Comparison of ENCODE assay signal across 21 cellular contexts in genomic region chr4:142713282-142714030, GRCh38.
A peak's percentile ranks its signal among the peaks of the same experiment; 100 is the strongest.
DNase-seq lines count a peak whose midpoint lies in the region; ATAC-seq and TF ChIP-seq lines count a peak whose summit lies in the region.
"Had no signal": no experiment of that assay in that cellular context is flagged by ENCODE, and none has a peak within 500 bp of the region (broad histone marks: within the 10 kb centered on the region; RNA-seq: fewer than 3 reads in every experiment).

No MANE protein-coding gene starts in this region.

- H3K9me3 ChIP-seq in esophagus muscularis mucosa, result no peaks in the 10 kb centered on the region
- no peaks in the 10 kb centered on the region for H3K9me3 ChIP-seq in WERI-Rb-1 (ENCODE audit: severe bottlenecking)
- H3K9me3 ChIP-seq: psoas muscle, sigmoid colon had no signal

- TF ChIP-seq EP300 in esophagus muscularis mucosa (IDR thresholded peaks at IDR 0.05), result no peak

- TF ChIP-seq POLR2A in esophagus muscularis mucosa (IDR thresholded peaks at IDR 0.05; ENCODE audit: low read depth), result no peak

- peaks cover 17% of the 10 kb centered on the region for H3K9me3 Mint-ChIP-seq in activated naive CD4-positive, alpha-beta T cell treated with anti-CD3 and anti-CD28 coated beads for 36 hours
- H3K9me3 Mint-ChIP-seq in T-cell, result peaks cover 13 to 36% (median 22%) of the 10 kb centered on the region in 3 donors
- peaks cover 36% of the 10 kb centered on the region for H3K9me3 Mint-ChIP-seq in activated naive CD8-positive, alpha-beta T cell (ENCODE audit: low read depth)
- H3K9me3 Mint-ChIP-seq in stimulated activated naive CD8-positive, alpha-beta T cell treated with anti-CD3 and anti-CD28 coated beads, Interleukin-15, Interleukin-2, amounts not matched to agents 100 ng/mL and 50 ng/mL, for 24 hours, result peaks cover 12% of the 10 kb centered on the region

- no peaks in the 10 kb centered on the region for H3K27me3 Mint-ChIP-seq in activated naive CD4-positive, alpha-beta T cell treated with anti-CD3 and anti-CD28 coated beads for 36 hours (ENCODE audit: low read depth)
- H3K27me3 Mint-ChIP-seq in T-cell, result no peaks in the 10 kb centered on the region
- H3K27me3 Mint-ChIP-seq in activated naive CD8-positive, alpha-beta T cell, result no peaks in the 10 kb centered on the region
- H3K27me3 Mint-ChIP-seq in stimulated activated naive CD8-positive, alpha-beta T cell treated with anti-CD3 and anti-CD28 coated beads, Interleukin-15, Interleukin-2, amounts not matched to agents 100 ng/mL and 50 ng/mL, for 24 hours, result no peaks in the 10 kb centered on the region

- H3K27ac ChIP-seq in esophagus muscularis mucosa (replicated peaks in 1 of 4) (no peak overlapping the region), WERI-Rb-1 (no peak overlapping the region)
- H3K27ac ChIP-seq: psoas muscle, RWPE1, sigmoid colon had no signal

- POLR2A ChIA-PET in T-cell (lab: Charles Lee), result interaction anchor here in 1 of 2 donors (0.9 kb wide), 1 partner anchor 310 kb away, joined by 3 read pairs; no protein-coding TSS in a partner anchor

- H3K4me3 Mint-ChIP-seq in activated naive CD4-positive, alpha-beta T cell treated with anti-CD3 and anti-CD28 coated beads for 36 hours, result peak overlapping the region; percentile 9
- H3K4me3 Mint-ChIP-seq in T-cell, result peak overlapping the region in 2 of 3 donors; percentile 11 to 32
- peak overlapping the region; percentile 73 for H3K4me3 Mint-ChIP-seq in activated naive CD8-positive, alpha-beta T cell
- H3K4me3 Mint-ChIP-seq in stimulated activated naive CD8-positive, alpha-beta T cell treated with anti-CD3 and anti-CD28 coated beads, Interleukin-15, Interleukin-2, amounts not matched to agents 100 ng/mL and 50 ng/mL, for 24 hours, result no peak overlapping the region
- H3K4me3 Mint-ChIP-seq: stimulated activated effector memory CD8-positive, alpha-beta T cell treated with anti-CD3 and anti-CD28 coated beads, Interleukin-12 subunit alpha, Interleukin-12 subunit beta, amount 100 ng/mL, for 72 hours had no signal

- peaks cover 36% of the 10 kb centered on the region for H3K36me3 Mint-ChIP-seq in activated naive CD4-positive, alpha-beta T cell treated with anti-CD3 and anti-CD28 coated beads for 36 hours (ENCODE audit: low read depth)
- H3K36me3 Mint-ChIP-seq in T-cell, result peaks cover 29% of the 10 kb centered on the region
- H3K36me3 Mint-ChIP-seq in activated naive CD8-positive, alpha-beta T cell, result peaks cover 37% of the 10 kb centered on the region
- peaks cover 11% of the 10 kb centered on the region for H3K36me3 Mint-ChIP-seq in stimulated activated naive CD8-positive, alpha-beta T cell treated with anti-CD3 and anti-CD28 coated beads, Interleukin-15, Interleukin-2, amounts not matched to agents 100 ng/mL and 50 ng/mL, for 24 hours (ENCODE audit: low read depth)
- H3K36me3 Mint-ChIP-seq: stimulated activated effector memory CD8-positive, alpha-beta T cell treated with anti-CD3 and anti-CD28 coated beads, Interleukin-12 subunit alpha, Interleukin-12 subunit beta, amount 100 ng/mL, for 72 hours had no signal

- 88% methylated on average over 2 of the region's 2 CpGs for WGBS in esophagus muscularis mucosa

- DNase-seq in activated naive CD4-positive, alpha-beta T cell treated with anti-CD3 and anti-CD28 coated beads for 36 hours, result no peak
- DNase-seq in activated naive CD4-positive, alpha-beta T cell treated with Interleukin-2 at 50 U/mL for 16 hours, result no peak
- DNase-seq in T-cell (no peak), esophagus muscularis mucosa (ENCODE audit: extremely low spot score) (no peak), WERI-Rb-1 (no peak)
- DNase-seq: activated CD8-positive, alpha-beta memory T cell treated with anti-CD3 and anti-CD28 coated beads for 24 hours; amygdala; C1 segment of cervical spinal cord; EL; Kasumi-1; left ventricle myocardium superior; NCI-H446; NCI-H774; psoas muscle; sigmoid colon; stimulated activated CD4-positive, alpha-beta T cell treated with anti-CD3 and anti-CD28 coated beads, Interleukin-4, amount 100 ng/mL, for 24 hours had no signal

- H3K4me1 Mint-ChIP-seq in activated naive CD4-positive, alpha-beta T cell treated with anti-CD3 and anti-CD28 coated beads for 36 hours (ENCODE audit: low read depth), result peaks cover 76% of the 10 kb centered on the region
- H3K4me1 Mint-ChIP-seq in T-cell, result peaks cover 53 to 73% (median 66%) of the 10 kb centered on the region in 3 donors
- peaks cover 51% of the 10 kb centered on the region for H3K4me1 Mint-ChIP-seq in activated naive CD8-positive, alpha-beta T cell (ENCODE audit: low read depth)
- H3K4me1 Mint-ChIP-seq in stimulated activated naive CD8-positive, alpha-beta T cell treated with anti-CD3 and anti-CD28 coated beads, Interleukin-15, Interleukin-2, amounts not matched to agents 100 ng/mL and 50 ng/mL, for 24 hours (ENCODE audit: low read depth), result peaks cover 29% of the 10 kb centered on the region

- peak overlapping the region; percentile 92 for H3K27ac Mint-ChIP-seq in activated naive CD4-positive, alpha-beta T cell treated with anti-CD3 and anti-CD28 coated beads for 36 hours
- H3K27ac Mint-ChIP-seq in T-cell, result peak overlapping the region; percentile 94 to 95
- H3K27ac Mint-ChIP-seq in activated naive CD8-positive, alpha-beta T cell, result peak overlapping the region; percentile 90
- H3K27ac Mint-ChIP-seq in stimulated activated naive CD8-positive, alpha-beta T cell treated with anti-CD3 and anti-CD28 coated beads, Interleukin-15, Interleukin-2, amounts not matched to agents 100 ng/mL and 50 ng/mL, for 24 hours, result peak overlapping the region; percentile 81
- H3K27ac Mint-ChIP-seq: stimulated activated effector memory CD8-positive, alpha-beta T cell treated with anti-CD3 and anti-CD28 coated beads, Interleukin-12 subunit alpha, Interleukin-12 subunit beta, amount 100 ng/mL, for 72 hours had no signal

- H3K27me3 ChIP-seq in esophagus muscularis mucosa (no peaks in the 10 kb centered on the region), WERI-Rb-1 (ENCODE audit: insufficient read depth, low read depth, severe bottlenecking) (no peaks in the 10 kb centered on the region)
- H3K27me3 ChIP-seq: sigmoid colon had no signal

- CTCF ChIA-PET in activated naive CD4-positive, alpha-beta T cell treated with anti-CD3 and anti-CD28 coated beads for 36 hours (lab: Charles Lee), result interaction anchor here (1.4 to 1.6 kb wide), 2 partner anchors 128 to 134 kb away, joined by 3 read pairs; no protein-coding TSS in a partner anchor
- CTCF ChIA-PET in T-cell (lab: Charles Lee), result interaction anchor here (0.6 to 1.0 kb wide), 2 partner anchors 10 to 434 kb away, joined by 3 read pairs; no protein-coding TSS in a partner anchor

- TF ChIP-seq CTCF in esophagus muscularis mucosa (IDR thresholded peaks at IDR 0.05), result no peak
- TF ChIP-seq CTCF in WERI-Rb-1 (IDR thresholded peaks at IDR 0.05; ENCODE audit: low read depth, low read length), result no peak

- intact Hi-C loops in activated naive CD4-positive, alpha-beta T cell treated with anti-CD3 and anti-CD28 coated beads for 36 hours (cut with micrococcal nuclease), result loop anchor here (1.0 to 5.0 kb wide), 10 partner anchors 15 to 474 kb away; no protein-coding TSS in a partner anchor
- intact Hi-C loops in esophagus muscularis mucosa (cut with DNase I), result loop anchor here (10.0 kb wide), 2 partner anchors 359 to 589 kb away; no protein-coding TSS in a partner anchor

- H3K4me1 ChIP-seq in esophagus muscularis mucosa, result no peaks in the 10 kb centered on the region
- H3K4me1 ChIP-seq: psoas muscle, sigmoid colon had no signal

- ATAC-seq in T-cell (replicated peaks in 1 of 4), result peak in 3 of 4 experiments; percentile 37 to 60 (median 58)
- no peak for ATAC-seq in GM21367 (IDR thresholded peaks at IDR 0.05; ENCODE audit: unreplicated experiment)
- ATAC-seq: left ventricle myocardium superior; psoas muscle; stimulated activated effector memory CD8-positive, alpha-beta T cell treated with anti-CD3 and anti-CD28 coated beads, Interleukin-12 subunit alpha, Interleukin-12 subunit beta, amount 100 ng/mL, for 72 hours had no signal

- no peaks in the 10 kb centered on the region for H3K36me3 ChIP-seq in esophagus muscularis mucosa
- H3K36me3 ChIP-seq in WERI-Rb-1, result no peaks in the 10 kb centered on the region
- H3K36me3 ChIP-seq: sigmoid colon had no signal

- H3K4me3 ChIP-seq in esophagus muscularis mucosa, result no peak overlapping the region
- H3K4me3 ChIP-seq in WERI-Rb-1 (ENCODE audit: low read depth, low read length), result no peak overlapping the region
- H3K4me3 ChIP-seq: psoas muscle, sigmoid colon had no signal
